In genomic region chr4:1288786-1289185, GRCh38 we compare ENCODE assay signal across 8 cellular contexts. TPM values are rescaled to one million over a fixed set of nuclear protein-coding genes. Genes with fewer than 3 reads are reported as not detected.
DNase-seq lines count a peak whose midpoint lies in the region; ATAC-seq and TF ChIP-seq lines count a peak whose summit lies in the region.

No MANE protein-coding gene starts in this region.

- peaks cover 26 to 28% (median 28%) of the 10 kb centered on the region in 3 donors for H3K4me1 Mint-ChIP-seq in IgD-negative memory B cell
- H3K4me1 Mint-ChIP-seq in central memory CD8-positive, alpha-beta T cell = peaks cover 31% of the 10 kb centered on the region

- no peak for TF ChIP-seq CTCF in AG09309 (IDR thresholded peaks at IDR 0.05; ENCODE audit: control insufficient read depth, insufficient read depth, low read depth, low read length, missing control alignments)

- H3K4me3 Mint-ChIP-seq in IgD-negative memory B cell = peak overlapping the region; percentile 83 to 96 (median 88)
- H3K4me3 Mint-ChIP-seq in central memory CD8-positive, alpha-beta T cell = peak overlapping the region; percentile 87

- H3K4me3 ChIP-seq in AG09309 (ENCODE audit: control insufficient read depth, low read depth, low read length) (peak overlapping the region; percentile 61), muscle layer of colon (ENCODE audit: low read depth in 1 of 2, low read length in 2 of 2) (peak overlapping the region; percentile 78 to 90)

- no peak for ATAC-seq in central memory CD8-positive, alpha-beta T cell (replicated peaks; ENCODE audit: extremely low read depth, poor library complexity, severe bottlenecking)

- H3K4me1 ChIP-seq in muscle layer of colon (ENCODE audit: insufficient read depth, low read length) = peaks cover 25% of the 10 kb centered on the region

- H3K36me3 ChIP-seq in muscle layer of colon (ENCODE audit: insufficient read depth, low read length) = no peaks in the 10 kb centered on the region

- H3K27ac ChIP-seq in muscle layer of colon (ENCODE audit: low read depth, low read length) = peak overlapping the region; percentile 59

- H3K27ac Mint-ChIP-seq in IgD-negative memory B cell = peak overlapping the region; percentile 25 to 91 (median 78)
- peak overlapping the region; percentile 85 for H3K27ac Mint-ChIP-seq in central memory CD8-positive, alpha-beta T cell (ENCODE audit: low read depth)

- no peaks in the 10 kb centered on the region for H3K36me3 Mint-ChIP-seq in IgD-negative memory B cell
- H3K36me3 Mint-ChIP-seq in central memory CD8-positive, alpha-beta T cell (ENCODE audit: insufficient read depth) = peaks cover 10% of the 10 kb centered on the region

- H3K9me3 ChIP-seq in muscle layer of colon (ENCODE audit: low read length) = no peaks in the 10 kb centered on the region

- DNase-seq in AG09309 (ENCODE audit: low read depth) (no peak), NCI-H748 (lab: John Stamatoyannopoulos, UW; ENCODE audit: unreplicated experiment) (no peak), DMS153 (lab: John Stamatoyannopoulos, UW) (no peak)
- no peak for DNase-seq in central memory CD8-positive, alpha-beta T cell (ENCODE audit: low spot score in 2 of 2)
- no peak for DNase-seq in stimulated activated CD4-positive, alpha-beta T cell treated with anti-CD3 and anti-CD28 coated beads, Interleukin-4, amount 100 ng/mL, for 4 hours
- no peak for DNase-seq in stimulated activated CD4-positive, alpha-beta T cell treated with anti-CD3 and anti-CD28 coated beads, Interleukin-2, amount 100 ng/mL, for 24 hours

- H3K27me3 ChIP-seq in muscle layer of colon (ENCODE audit: control insufficient read depth in 1 of 2, insufficient read depth in 2 of 2, low read length in 2 of 2) = no peaks in the 10 kb centered on the region

- H3K9me3 Mint-ChIP-seq in IgD-negative memory B cell = peaks cover 3 to 4% (median 3%) of the 10 kb centered on the region in 3 donors
- peaks cover 5% of the 10 kb centered on the region for H3K9me3 Mint-ChIP-seq in central memory CD8-positive, alpha-beta T cell

- no peaks in the 10 kb centered on the region for H3K27me3 Mint-ChIP-seq in IgD-negative memory B cell
- no peaks in the 10 kb centered on the region for H3K27me3 Mint-ChIP-seq in central memory CD8-positive, alpha-beta T cell

- no peak overlapping the region for H3K9ac ChIP-seq in muscle layer of colon (ENCODE audit: low read length)

RNA-seq across cellular contexts. Expression of gene MAEA, which starts 0.9 kb away (rescaled TPM):
- polyA plus RNA-seq in IgD-negative memory B cell = 67.1 TPM

RNA-seq across cellular contexts. Expression of gene CTBP1, which starts 39.9 kb away (rescaled TPM):
- 36.5 TPM for polyA plus RNA-seq in IgD-negative memory B cell

RNA-seq across cellular contexts. Expression of gene UVSSA, which starts 58.2 kb away (rescaled TPM):
- polyA plus RNA-seq in IgD-negative memory B cell = 9.5 TPM
